9 cellular contexts compared by ENCODE assay signal in genomic region chr19:42191855-42192254, GRCh38. TPM values are rescaled to one million over a fixed set of nuclear protein-coding genes. Genes with fewer than 3 reads are reported as not detected.
DNase-seq lines count a peak whose midpoint lies in the region; ATAC-seq and TF ChIP-seq lines count a peak whose summit lies in the region.
"Had no signal": no experiment of that assay in that cellular context is flagged by ENCODE, and none has a peak within 500 bp of the region (broad histone marks: within the 10 kb centered on the region; RNA-seq: fewer than 3 reads in every experiment).

No MANE protein-coding gene starts in this region.

- peaks cover 7% of the 10 kb centered on the region for H3K4me1 Mint-ChIP-seq in WTC11

- H3K4me1 ChIP-seq in adipocyte (ENCODE audit: control insufficient read depth, insufficient read depth, low read length), result peaks cover 6% of the 10 kb centered on the region

- H3K27me3 ChIP-seq in adipocyte (replicated peaks; ENCODE audit: control insufficient read depth, insufficient read depth, low read length), result no peaks in the 10 kb centered on the region

- H3K36me3 Mint-ChIP-seq in WTC11, result peaks cover 18% of the 10 kb centered on the region

- H3K36me3 ChIP-seq in adipocyte (ENCODE audit: control insufficient read depth, insufficient read depth, low read length, severe bottlenecking), result no peaks in the 10 kb centered on the region

- POLR2A ChIA-PET in WTC11 (lab: Charles Lee), result no interaction called here

- peaks cover 13% of the 10 kb centered on the region for H3K9me3 Mint-ChIP-seq in WTC11

- no peak for ATAC-seq in WTC11

- no peak overlapping the region for H3K4me3 Mint-ChIP-seq in WTC11

- CTCF ChIA-PET in WTC11 (lab: Charles Lee), result interaction anchor here (0.7 to 2.0 kb wide), 4 partner anchors 15 to 84 kb away, joined by 3 to 6 read pairs (median 5); partner anchors contain the start of gene POU2F2

- DNase-seq in DMS 273 (lab: John Stamatoyannopoulos, UW; ENCODE audit: unreplicated experiment) (peak; percentile 53), DMS 273 treated with DMSO at 0.1 percent for 48 hours (lab: John Stamatoyannopoulos, UW) (no peak), NCI-H128 (lab: John Stamatoyannopoulos, UW; ENCODE audit: unreplicated experiment) (peak; percentile 33), adipocyte (ENCODE audit: low read depth) (peak; percentile 15), non-pigmented ciliary epithelial cell (ENCODE audit: low read depth) (peak; percentile 17), amygdala (lab: John Stamatoyannopoulos, UW) (no peak), head of caudate nucleus (no peak), WTC11 (ENCODE audit: low spot score) (no peak)
- DNase-seq: Kasumi-1 had no signal

- no peak overlapping the region for H3K4me3 ChIP-seq in adipocyte (ENCODE audit: low read length)

- intact Hi-C loops in head of caudate nucleus (cut with DNase I), result no loop called here

- H3K27ac Mint-ChIP-seq in WTC11, result no peak overlapping the region

- TF ChIP-seq CTCF in WTC11 (IDR thresholded peaks at IDR 0.05), result no peak

- H3K9ac ChIP-seq in adipocyte (ENCODE audit: low read length), result no peak overlapping the region

- H3K9me3 ChIP-seq in adipocyte (ENCODE audit: control insufficient read depth, low read length), result peaks cover 6% of the 10 kb centered on the region

- H3K27me3 Mint-ChIP-seq in WTC11 (ENCODE audit: low read depth), result peaks cover 39% of the 10 kb centered on the region

TF ChIP-seq in WTC11, 78 proteins besides CTCF, POLR2A, EP300 and RAD21:
- TF ChIP-seq ZNF671 (CRISPR knock-in tag; IDR thresholded peaks at IDR 0.05), result no peak
- TF ChIP-seq, protein P1, sequence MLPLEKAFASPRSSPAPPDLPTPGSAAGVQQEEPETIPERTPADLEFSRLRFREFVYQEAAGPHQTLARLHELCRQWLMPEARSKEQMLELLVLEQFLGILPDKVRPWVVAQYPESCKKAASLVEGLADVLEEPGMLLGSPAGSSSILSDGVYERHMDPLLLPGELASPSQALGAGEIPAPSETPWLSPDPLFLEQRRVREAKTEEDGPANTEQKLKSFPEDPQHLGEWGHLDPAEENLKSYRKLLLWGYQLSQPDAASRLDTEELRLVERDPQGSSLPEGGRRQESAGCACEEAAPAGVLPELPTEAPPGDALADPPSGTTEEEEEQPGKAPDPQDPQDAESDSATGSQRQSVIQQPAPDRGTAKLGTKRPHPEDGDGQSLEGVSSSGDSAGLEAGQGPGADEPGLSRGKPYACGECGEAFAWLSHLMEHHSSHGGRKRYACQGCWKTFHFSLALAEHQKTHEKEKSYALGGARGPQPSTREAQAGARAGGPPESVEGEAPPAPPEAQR (CRISPR knock-in tag; IDR thresholded peaks at IDR 0.05), result no peak
- TF ChIP-seq USF2 (CRISPR knock-in tag; IDR thresholded peaks at IDR 0.05), result no peak
- no peak for TF ChIP-seq TEAD1 (CRISPR knock-in tag; IDR thresholded peaks at IDR 0.05)
- no peak for TF ChIP-seq CREM (CRISPR knock-in tag; IDR thresholded peaks at IDR 0.05)
- TF ChIP-seq, protein P2, sequence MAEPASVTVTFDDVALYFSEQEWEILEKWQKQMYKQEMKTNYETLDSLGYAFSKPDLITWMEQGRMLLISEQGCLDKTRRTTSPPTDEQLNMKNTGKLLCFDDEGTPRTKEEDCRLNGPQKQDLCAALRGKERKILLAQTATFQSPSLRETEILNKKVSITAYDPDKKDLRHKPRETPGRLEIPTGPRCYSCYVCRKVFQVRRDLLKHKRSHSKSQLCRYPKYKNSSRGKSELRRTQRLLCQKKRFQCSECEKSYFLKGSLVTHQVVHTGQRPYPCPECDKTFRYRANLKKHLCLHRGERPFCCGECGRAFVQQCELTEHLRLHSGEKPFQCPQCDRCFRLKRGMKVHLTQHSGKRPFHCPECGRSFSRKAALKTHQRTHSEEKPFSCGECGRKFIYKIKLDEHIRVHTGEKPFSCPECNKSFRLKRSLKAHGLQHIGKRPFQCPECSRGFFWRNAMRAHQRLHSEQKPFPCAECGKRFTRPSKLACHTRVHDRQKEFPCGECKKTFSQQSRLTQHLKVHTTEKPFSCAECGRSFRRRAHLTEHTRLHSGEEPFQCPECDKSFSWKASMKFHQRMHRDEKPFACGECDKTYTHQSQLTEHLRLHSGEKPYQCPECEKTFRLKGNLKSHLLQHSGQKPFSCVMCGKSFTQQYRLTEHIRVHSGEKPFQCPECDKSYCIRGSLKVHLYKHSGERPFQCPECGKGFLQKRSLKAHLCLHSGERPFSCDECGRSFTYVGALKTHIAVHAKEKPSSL (CRISPR knock-in tag; conservative IDR thresholded peaks at IDR 0.05), result no peak

RNA-seq across cellular contexts. Expression of gene DEDD2, which starts 25.6 kb away (rescaled TPM):
- 37.7 to 42.0 TPM (median 39.2 TPM) in 3 replicates for total RNA-seq in WTC11 (2021)

RNA-seq across cellular contexts. Expression of gene ZNF526, which starts 28.3 kb away (rescaled TPM):
- total RNA-seq in WTC11 (2021), result 16.1 to 18.3 TPM (median 16.4 TPM) in 3 replicates

RNA-seq across cellular contexts. Expression of gene GSK3A, which starts 50.5 kb away (rescaled TPM):
- total RNA-seq in WTC11 (2021), result 49.8 to 50.8 TPM (median 49.9 TPM) in 3 replicates

RNA-seq across cellular contexts. Expression of gene POU2F2, which starts 59.6 kb away (rescaled TPM):
- 6.0 to 7.7 TPM (median 6.6 TPM) in 3 replicates for total RNA-seq in WTC11 (2021)

Comparison
In these comparisons a context has a peak if more than half of its experiments do, and no peak if none do; other contexts are left out.
1. DNase-seq: peak in DMS 273 (single experiment), NCI-H128 (single experiment), adipocyte (single experiment) and non-pigmented ciliary epithelial cell (single experiment); none in DMS 273 treated with DMSO at 0.1 percent for 48 hours (single experiment), amygdala (0 of 56), head of caudate nucleus (0 of 42) and WTC11 (single experiment).